In genomic region chr1:181131255-181131901, GRCh38 we compare ENCODE assay signal across 1 cellular context.
TF ChIP-seq lines count a peak whose summit lies in the region.

No MANE protein-coding gene starts in this region.

TF ChIP-seq in GM12878, 131 proteins besides CTCF, POLR2A, EP300 and RAD21 (continued from another document and continues in another):
- TF ChIP-seq SUZ12 (IDR thresholded peaks at IDR 0.05; ENCODE audit: unreplicated experiment) (no peak), TAF1 (IDR thresholded peaks at IDR 0.05; ENCODE audit: borderline replicate concordance, low read depth, low read length) (peak; percentile 14; the same call in 1 of the 2 replicates), SUPT20H (IDR thresholded peaks at IDR 0.05; ENCODE audit: borderline replicate concordance, control insufficient read depth, low read depth, low read length) (no peak), ZZZ3 (IDR thresholded peaks at IDR 0.05; ENCODE audit: control insufficient read depth, insufficient read length, low read depth) (no peak), SMAD1 (IDR thresholded peaks at IDR 0.05; ENCODE audit: low read depth, partially characterized antibody) (no peak), BCLAF1 (IDR thresholded peaks at IDR 0.05) (no peak), USF1 (IDR thresholded peaks at IDR 0.05; ENCODE audit: borderline replicate concordance, extremely low read length, insufficient read depth, low read depth, low read length) (no peak), PRDM15 (CRISPR knock-in tag; IDR thresholded peaks at IDR 0.05) (no peak), JUND (IDR thresholded peaks at IDR 0.05; ENCODE audit: low read depth, low read length) (no peak), PML (IDR thresholded peaks at IDR 0.05; ENCODE audit: low read length) (no peak), EGR1 (IDR thresholded peaks at IDR 0.05; ENCODE audit: borderline replicate concordance in 1 of 2, low read depth in 2 of 2, low read length in 2 of 2) (peak in 1 of 2 experiments; percentile 88; a peak in 1 of 3 replicates), BHLHE40 (IDR thresholded peaks at IDR 0.05; ENCODE audit: borderline replicate concordance in 1 of 2, low read depth in 2 of 2, low read length in 1 of 2) (peak; percentile 27 to 29; a peak in 1 of 4 replicates), ATF7 (IDR thresholded peaks at IDR 0.05; ENCODE audit: low read depth) (peak; percentile 88), DPF2 (IDR thresholded peaks at IDR 0.05) (peak; percentile 90; the same call in 1 of the 2 replicates), RELA (IDR thresholded peaks at IDR 0.05; ENCODE audit: borderline replicate concordance, partially characterized antibody) (no peak), NR2F1 (conservative IDR thresholded peaks at IDR 0.05) (peak; percentile 89), ZBTB33 (IDR thresholded peaks at IDR 0.05) (no peak), NR2C1 (IDR thresholded peaks at IDR 0.05) (no peak), LARP7 (IDR thresholded peaks at IDR 0.05) (0 out of 2 replicates have a peak, but pooled peaks have one; percentile 26), ZBTB40 (IDR thresholded peaks at IDR 0.05; ENCODE audit: borderline replicate concordance) (no peak), MYB (IDR thresholded peaks at IDR 0.05; ENCODE audit: borderline replicate concordance, low read depth, low read length) (no peak), SMAD5 (IDR thresholded peaks at IDR 0.05; ENCODE audit: low read depth) (no peak), ZBTB11 (CRISPR knock-in tag; IDR thresholded peaks at IDR 0.05) (no peak), NR2C2 (IDR thresholded peaks at IDR 0.05; ENCODE audit: borderline replicate concordance, control insufficient read depth, insufficient read length, low read depth) (no peak), KLF5 (IDR thresholded peaks at IDR 0.05; ENCODE audit: partially characterized antibody) (peak; percentile 41), SIN3A (IDR thresholded peaks at IDR 0.05; ENCODE audit: low read depth, low read length) (no peak), IKZF2 (IDR thresholded peaks at IDR 0.05) (peak; percentile 95 to 96), CHD2 (IDR thresholded peaks at IDR 0.05; ENCODE audit: borderline replicate concordance, low read depth, low read length) (peak; percentile 57; the same call in 1 of the 2 replicates), ASH2L (IDR thresholded peaks at IDR 0.05; ENCODE audit: borderline replicate concordance, low read depth) (no peak), HDAC6 (IDR thresholded peaks at IDR 0.05; ENCODE audit: unreplicated experiment) (no peak), REST (IDR thresholded peaks at IDR 0.05; ENCODE audit: low read depth, low read length) (no peak), SPI1 (IDR thresholded peaks at IDR 0.05; ENCODE audit: borderline replicate concordance, insufficient read depth, low read depth, low read length) (peak; percentile 98), ETV6 (conservative IDR thresholded peaks at IDR 0.05 in 1 of 2, IDR thresholded peaks at IDR 0.05 in 1 of 2; ENCODE audit: borderline replicate concordance in 1 of 2, low read depth in 1 of 2) (peak in 1 of 2 experiments; percentile 55; a peak in 2 of 4 replicates), BCL11A (IDR thresholded peaks at IDR 0.05; ENCODE audit: low read depth, low read length) (0 out of 2 replicates have a peak, but pooled peaks have one; percentile 25), NRF1 (conservative IDR thresholded peaks at IDR 0.05; ENCODE audit: low read depth, low read length) (no peak), TBL1XR1 (IDR thresholded peaks at IDR 0.05; ENCODE audit: low read depth, low read length) (0 out of 2 replicates have a peak, but pooled peaks have one; percentile 48), FOXM1 (IDR thresholded peaks at IDR 0.05; ENCODE audit: low read depth, low read length) (no peak), GABPA (IDR thresholded peaks at IDR 0.05; ENCODE audit: low read depth) (no peak), RB1 (IDR thresholded peaks at IDR 0.05; ENCODE audit: borderline replicate concordance) (no peak), KAT2A (conservative IDR thresholded peaks at IDR 0.05; ENCODE audit: control insufficient read depth, low read depth, low read length) (no peak), CREM (IDR thresholded peaks at IDR 0.05; ENCODE audit: low read depth) (peak; percentile 20; the same call in 1 of the 2 replicates)
